ENCODE assay signal across 8 cellular contexts in the genomic region with DNA sequence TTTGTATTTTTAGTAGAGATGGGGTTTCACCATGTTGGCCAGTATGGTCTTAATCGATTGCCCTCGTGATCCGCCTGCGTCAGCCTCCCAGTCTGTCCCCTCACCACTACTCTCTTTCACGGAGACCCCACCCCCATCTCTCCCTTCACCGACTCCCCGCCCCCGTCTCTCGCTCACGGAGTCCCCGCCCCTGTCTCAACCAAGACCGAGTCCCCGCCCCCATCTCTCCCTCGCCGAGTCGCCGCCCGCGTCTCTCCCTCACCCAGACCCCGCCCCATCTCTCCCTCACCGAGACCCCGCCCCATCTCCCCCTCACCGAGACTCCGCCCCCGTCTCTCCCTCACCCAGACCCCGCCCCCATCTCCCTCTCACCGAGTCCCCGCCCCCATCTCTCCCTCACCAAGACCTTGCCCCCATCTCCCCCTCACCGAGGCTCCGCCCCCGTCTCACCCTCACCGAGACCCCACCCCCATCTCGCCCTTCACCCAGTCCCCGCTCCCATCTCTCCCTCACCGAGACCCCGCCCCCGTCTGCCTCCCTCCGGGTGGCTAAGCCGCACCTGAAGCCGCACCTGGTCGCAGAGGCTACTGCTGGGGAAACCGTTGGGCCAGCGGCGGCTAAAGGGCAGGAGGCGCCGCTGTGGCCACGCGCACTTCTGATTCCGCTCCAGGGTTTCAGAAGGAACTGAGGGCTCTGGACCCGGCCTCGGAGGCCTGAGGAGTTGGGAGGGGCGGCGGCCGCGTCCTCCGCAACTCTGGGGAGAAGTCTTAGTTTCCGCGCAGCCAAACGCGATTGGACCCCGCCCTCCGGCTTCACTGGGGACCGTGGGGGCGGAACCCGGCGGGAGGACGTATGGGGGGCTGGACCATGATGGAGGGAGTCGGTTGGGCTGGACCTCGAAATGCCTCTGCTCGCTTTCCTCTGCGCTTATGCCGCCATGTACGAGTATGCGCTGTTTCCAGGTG. TPM values are rescaled to one million over a fixed set of nuclear protein-coding genes. Genes with fewer than 3 reads are reported as not detected.
DNase-seq lines count a peak whose midpoint lies in the region; ATAC-seq, FAIRE-seq and TF ChIP-seq lines count a peak whose summit lies in the region.

No MANE protein-coding gene starts in this region.

- H3K27ac ChIP-seq in HepG2 (ENCODE audit: extremely low read length, insufficient read depth, low read length) = peak overlapping the region; percentile 98

- H3K27me3 ChIP-seq in HepG2 (ENCODE audit: control insufficient read depth in 1 of 2, insufficient read depth in 2 of 2, low read length in 2 of 2) = no peaks in the 10 kb centered on the region

- peak; percentile 30 for FAIRE-seq in HepG2 (lab: Jason Lieb, UNC)

- peak; percentile 44 for TF ChIP-seq RAD21 in HepG2 (CRISPR knock-in tag; IDR thresholded peaks at IDR 0.05)

- WGBS in HepG2 (ENCODE audit: low lambda C conversion rate) = 3% methylated on average over 52 of the region's 74 CpGs

- ATAC-seq in GM19035 (IDR thresholded peaks at IDR 0.05; ENCODE audit: unreplicated experiment) (peak; percentile 70), HG03378 (IDR thresholded peaks at IDR 0.05; ENCODE audit: unreplicated experiment) (peak; percentile 58), HepG2 (peak; percentile 83)

- H2AFZ ChIP-seq in HepG2 (ENCODE audit: low read length) = no peak overlapping the region

- TF ChIP-seq POLR2A in HepG2 (IDR thresholded peaks at IDR 0.05; ENCODE audit: insufficient read depth in 1 of 2, low read depth in 2 of 2, low read length in 2 of 2) = peak; percentile 54 to 85

- H3K4me1 ChIP-seq in HepG2 (ENCODE audit: insufficient read depth, low read length) = peaks cover 36% of the 10 kb centered on the region

- no peaks in the 10 kb centered on the region for H3K9me3 ChIP-seq in HepG2 (ENCODE audit: low read length)

- intact Hi-C loops in HepG2 (cut with micrococcal nuclease; ENCODE audit: unreplicated experiment) = loop anchor here (2.0 kb wide), 3 partner anchors 17 to 111 kb away; partner anchors contain the start of genes FBXL12, ZNF562 and ZNF846

- TF ChIP-seq EP300 in HepG2 (IDR thresholded peaks at IDR 0.05; ENCODE audit: low read depth in 2 of 2, low read length in 2 of 2) (no peak), HepG2 (CRISPR knock-in tag; IDR thresholded peaks at IDR 0.05; ENCODE audit: borderline replicate concordance) (no peak)

- POLR2A ChIA-PET in HepG2 (lab: Yijun Ruan, JAX) = interaction anchor here (1.0 kb wide), 1 partner anchor 17 kb away, joined by 7 read pairs; the partner anchor contains the start of gene ZNF846

- H4K20me1 ChIP-seq in HepG2 (ENCODE audit: insufficient read depth, low read length) = no peaks in the 10 kb centered on the region

- H3K36me3 ChIP-seq in HepG2 (replicated peaks in 1 of 2; ENCODE audit: control insufficient read depth in 1 of 2, insufficient read depth in 2 of 2, low read length in 2 of 2) = no peaks in the 10 kb centered on the region

- peak overlapping the region; percentile 90 for H3K4me3 ChIP-seq in AG09309 (ENCODE audit: control insufficient read depth, low read depth, low read length)
- H3K4me3 ChIP-seq in HepG2 (replicated peaks in 1 of 3; ENCODE audit: insufficient read depth in 1 of 3, low read depth in 2 of 3, low read length in 3 of 3) = peak overlapping the region; percentile 74 to 90 (median 80)

- in situ Hi-C loops in HepG2 (cut with HindIII; ENCODE audit: extremely low pct_ligation_motif_present, low pct_unique_long_range_greater_than_20kb) = loop anchor here (25.0 kb wide), 1 partner anchor 648 kb away; the partner anchor contains the start of genes OR7G3 and ZNF317

- CTCF ChIA-PET in HepG2 (lab: Yijun Ruan, JAX; ENCODE audit: low intra/inter-chr PET ratio, low total read pairs) = no interaction called here

- H3K4me2 ChIP-seq in HepG2 (ENCODE audit: low read depth, low read length) = peak overlapping the region; percentile 84

- BruUV-seq in HepG2 (replicated peaks; lab: Mats Ljungman, UMichigan) = TSS peak; percentile 88

- DNase-seq in AG09309 (ENCODE audit: low read depth) (peak; percentile 67), NCI-H526 treated with DMSO at 0.1 percent for 48 hours (lab: John Stamatoyannopoulos, UW) (peak; percentile 84), dermis blood vessel endothelial cell (peak; percentile 97), HepG2 (ENCODE audit: low spot score) (peak; percentile 90)
- peak; percentile 99 for DNase-seq in activated CD4-positive, alpha-beta T cell treated with anti-CD3 and anti-CD28 coated beads, Interleukin-2, amount 50 U/mL, for 4 hours
- peak; percentile 96 to 97 for DNase-seq in stimulated activated CD4-positive, alpha-beta T cell treated with anti-CD3 and anti-CD28 coated beads, Interleukin-2, amount 100 ng/mL, for 48 hours

- peak overlapping the region; percentile 85 for H3K9ac ChIP-seq in HepG2 (ENCODE audit: insufficient read depth, low read depth, low read length)

- no peak for TF ChIP-seq CTCF in AG09309 (IDR thresholded peaks at IDR 0.05; ENCODE audit: control insufficient read depth, insufficient read depth, low read depth, low read length, missing control alignments)
- 0 out of 2 replicates have a peak, but pooled peaks have one; percentile 17 for TF ChIP-seq CTCF in HepG2 (CRISPR knock-in tag; IDR thresholded peaks at IDR 0.05)

- H3K79me2 ChIP-seq in HepG2 (ENCODE audit: insufficient read depth, low read length) = no peaks in the 10 kb centered on the region

RNA-seq across cellular contexts. Expression of gene ZNF846, which starts 17.1 kb away (rescaled TPM):
- total RNA-seq in dermis blood vessel endothelial cell (4.9 and 9.2 TPM in 2 replicates), HepG2 (2016; rRNA removed; fragmentation: Illumina TruSeq; extraction: Trizol) (3.7 and 5.4 TPM in 2 replicates)
- 1.6 and 2.6 TPM in 2 replicates for total RNA-seq in HepG2 (2016; cell fraction: cytosol; rRNA removed; fragmentation: Illumina TruSeq; extraction: Trizol; ENCODE audit: low read depth)
- total RNA-seq in HepG2 (2016; cell fraction: insoluble cytoplasmic fraction; rRNA removed; fragmentation: Illumina TruSeq; extraction: Trizol) = 4.3 and 4.7 TPM in 2 replicates
- total RNA-seq in HepG2 (2016; cell fraction: membrane; rRNA removed; fragmentation: Illumina TruSeq; extraction: Trizol) = 2.1 and 3.0 TPM in 2 replicates
- total RNA-seq in HepG2 (2016; cell fraction: nucleus; rRNA removed; fragmentation: Illumina TruSeq; extraction: Trizol) = 8.0 and 9.0 TPM in 2 replicates
- 4.7 and 4.8 TPM in 2 replicates for polyA plus RNA-seq in HepG2 (2011; rRNA removed)
- 1.6 and 2.3 TPM in 2 replicates for polyA plus RNA-seq in HepG2 (2011; cell fraction: cytosol; rRNA removed)
- 5.1 and 8.8 TPM in 2 replicates for polyA plus RNA-seq in HepG2 (2011; cell fraction: nucleus; rRNA removed)
- polyA plus RNA-seq in HepG2 (2012) = 3.5 and 3.9 TPM in 2 replicates
- 1.2 and 1.7 TPM in 2 replicates for polyA plus RNA-seq in HepG2 (2016; cell fraction: cytosol; fragmentation: Illumina TruSeq; extraction: Trizol; ENCODE audit: low read depth)
- 2.1 and 2.2 TPM in 2 replicates for polyA plus RNA-seq in HepG2 (2016; cell fraction: insoluble cytoplasmic fraction; fragmentation: Illumina TruSeq; extraction: Trizol; ENCODE audit: low read depth)
- 1.3 and 1.4 TPM in 2 replicates for polyA plus RNA-seq in HepG2 (2016; cell fraction: membrane; fragmentation: Illumina TruSeq; extraction: Trizol; ENCODE audit: low read depth)
- 13.0 and 15.2 TPM in 2 replicates for polyA plus RNA-seq in HepG2 (2016; cell fraction: nucleus; fragmentation: Illumina TruSeq; extraction: Trizol; ENCODE audit: insufficient read depth, low read depth)
- polyA minus RNA-seq in HepG2 (2011; rRNA and poly(A)+ RNA removed; ENCODE audit: low replicate concordance) = 3.4 TPM in 1 of 2 replicates, not detected in the other
- 0.79 and 0.97 TPM in 2 replicates for polyA minus RNA-seq in HepG2 (2011; cell fraction: cytosol; rRNA and poly(A)+ RNA removed)
- polyA minus RNA-seq in HepG2 (2011; cell fraction: nucleus; rRNA and poly(A)+ RNA removed) = 19.5 and 21.5 TPM in 2 replicates

RNA-seq across cellular contexts. Expression of gene FBXL12, which starts 33.2 kb away (rescaled TPM):
- total RNA-seq in dermis blood vessel endothelial cell = 15.1 and 16.1 TPM in 2 replicates
- total RNA-seq in HepG2 (2016; rRNA removed; fragmentation: Illumina TruSeq; extraction: Trizol) = 19.0 and 20.4 TPM in 2 replicates
- 6.1 and 6.2 TPM in 2 replicates for total RNA-seq in HepG2 (2016; cell fraction: cytosol; rRNA removed; fragmentation: Illumina TruSeq; extraction: Trizol; ENCODE audit: low read depth)
- 15.4 and 21.7 TPM in 2 replicates for total RNA-seq in HepG2 (2016; cell fraction: insoluble cytoplasmic fraction; rRNA removed; fragmentation: Illumina TruSeq; extraction: Trizol)
- total RNA-seq in HepG2 (2016; cell fraction: membrane; rRNA removed; fragmentation: Illumina TruSeq; extraction: Trizol) = 9.7 and 12.3 TPM in 2 replicates
- 18.7 and 20.1 TPM in 2 replicates for total RNA-seq in HepG2 (2016; cell fraction: nucleus; rRNA removed; fragmentation: Illumina TruSeq; extraction: Trizol)
- 23.1 and 30.1 TPM in 2 replicates for polyA plus RNA-seq in HepG2 (2011; rRNA removed)
- 15.4 and 23.3 TPM in 2 replicates for polyA plus RNA-seq in HepG2 (2011; cell fraction: cytosol; rRNA removed)
- polyA plus RNA-seq in HepG2 (2011; cell fraction: nucleus; rRNA removed) = 56.0 and 59.0 TPM in 2 replicates
- 17.5 and 22.5 TPM in 2 replicates for polyA plus RNA-seq in HepG2 (2012)
- polyA plus RNA-seq in HepG2 (2016; cell fraction: cytosol; fragmentation: Illumina TruSeq; extraction: Trizol; ENCODE audit: low read depth) = 2.6 and 3.8 TPM in 2 replicates
- polyA plus RNA-seq in HepG2 (2016; cell fraction: insoluble cytoplasmic fraction; fragmentation: Illumina TruSeq; extraction: Trizol; ENCODE audit: low read depth) = 21.5 and 27.0 TPM in 2 replicates
- polyA plus RNA-seq in HepG2 (2016; cell fraction: membrane; fragmentation: Illumina TruSeq; extraction: Trizol; ENCODE audit: low read depth) = 7.6 and 8.6 TPM in 2 replicates
- 35.6 and 40.1 TPM in 2 replicates for polyA plus RNA-seq in HepG2 (2016; cell fraction: nucleus; fragmentation: Illumina TruSeq; extraction: Trizol; ENCODE audit: insufficient read depth, low read depth)
- 9.7 and 38.5 TPM in 2 replicates for polyA minus RNA-seq in HepG2 (2011; rRNA and poly(A)+ RNA removed; ENCODE audit: low replicate concordance)
- 10.0 and 11.3 TPM in 2 replicates for polyA minus RNA-seq in HepG2 (2011; cell fraction: cytosol; rRNA and poly(A)+ RNA removed)
- polyA minus RNA-seq in HepG2 (2011; cell fraction: nucleus; rRNA and poly(A)+ RNA removed) = 25.1 and 28.3 TPM in 2 replicates

RNA-seq across cellular contexts. Expression of gene UBL5, which starts 42.1 kb away (rescaled TPM):
- total RNA-seq in dermis blood vessel endothelial cell (116 and 361 TPM in 2 replicates), HepG2 (2016; rRNA removed; fragmentation: Illumina TruSeq; extraction: Trizol) (373 and 382 TPM in 2 replicates)
- total RNA-seq in HepG2 (2016; cell fraction: cytosol; rRNA removed; fragmentation: Illumina TruSeq; extraction: Trizol; ENCODE audit: low read depth) = 139 and 172 TPM in 2 replicates
- 375 and 403 TPM in 2 replicates for total RNA-seq in HepG2 (2016; cell fraction: insoluble cytoplasmic fraction; rRNA removed; fragmentation: Illumina TruSeq; extraction: Trizol)
- 186 and 246 TPM in 2 replicates for total RNA-seq in HepG2 (2016; cell fraction: membrane; rRNA removed; fragmentation: Illumina TruSeq; extraction: Trizol)
- 155 and 174 TPM in 2 replicates for total RNA-seq in HepG2 (2016; cell fraction: nucleus; rRNA removed; fragmentation: Illumina TruSeq; extraction: Trizol)
- 427 and 487 TPM in 2 replicates for polyA plus RNA-seq in HepG2 (2011; rRNA removed)
- 507 and 557 TPM in 2 replicates for polyA plus RNA-seq in HepG2 (2011; cell fraction: cytosol; rRNA removed)
- polyA plus RNA-seq in HepG2 (2011; cell fraction: nucleus; rRNA removed) = 178 and 205 TPM in 2 replicates
- polyA plus RNA-seq in HepG2 (2012) = 308 and 326 TPM in 2 replicates
- polyA plus RNA-seq in HepG2 (2016; cell fraction: cytosol; fragmentation: Illumina TruSeq; extraction: Trizol; ENCODE audit: low read depth) = 140 and 221 TPM in 2 replicates
- 360 and 409 TPM in 2 replicates for polyA plus RNA-seq in HepG2 (2016; cell fraction: insoluble cytoplasmic fraction; fragmentation: Illumina TruSeq; extraction: Trizol; ENCODE audit: low read depth)
- polyA plus RNA-seq in HepG2 (2016; cell fraction: membrane; fragmentation: Illumina TruSeq; extraction: Trizol; ENCODE audit: low read depth) = 156 and 243 TPM in 2 replicates
- 294 and 307 TPM in 2 replicates for polyA plus RNA-seq in HepG2 (2016; cell fraction: nucleus; fragmentation: Illumina TruSeq; extraction: Trizol; ENCODE audit: insufficient read depth, low read depth)
- polyA minus RNA-seq in HepG2 (2011; rRNA and poly(A)+ RNA removed; ENCODE audit: low replicate concordance) = 47.1 and 96.5 TPM in 2 replicates
- 33.3 and 39.4 TPM in 2 replicates for polyA minus RNA-seq in HepG2 (2011; cell fraction: cytosol; rRNA and poly(A)+ RNA removed)
- polyA minus RNA-seq in HepG2 (2011; cell fraction: nucleus; rRNA and poly(A)+ RNA removed) = 21.3 and 28.2 TPM in 2 replicates

RNA-seq across cellular contexts. Expression of gene PIN1, which starts 49.5 kb away (rescaled TPM):
- total RNA-seq in dermis blood vessel endothelial cell (99.4 and 127 TPM in 2 replicates), HepG2 (2016; rRNA removed; fragmentation: Illumina TruSeq; extraction: Trizol) (67.3 and 72.0 TPM in 2 replicates)
- 25.2 and 25.3 TPM in 2 replicates for total RNA-seq in HepG2 (2016; cell fraction: cytosol; rRNA removed; fragmentation: Illumina TruSeq; extraction: Trizol; ENCODE audit: low read depth)
- 65.2 and 75.0 TPM in 2 replicates for total RNA-seq in HepG2 (2016; cell fraction: insoluble cytoplasmic fraction; rRNA removed; fragmentation: Illumina TruSeq; extraction: Trizol)
- total RNA-seq in HepG2 (2016; cell fraction: membrane; rRNA removed; fragmentation: Illumina TruSeq; extraction: Trizol) = 37.0 and 38.0 TPM in 2 replicates
- total RNA-seq in HepG2 (2016; cell fraction: nucleus; rRNA removed; fragmentation: Illumina TruSeq; extraction: Trizol) = 27.3 and 31.0 TPM in 2 replicates
- 31.9 and 43.2 TPM in 2 replicates for polyA plus RNA-seq in HepG2 (2011; rRNA removed)
- polyA plus RNA-seq in HepG2 (2011; cell fraction: cytosol; rRNA removed) = 39.4 and 64.9 TPM in 2 replicates
- 44.7 and 53.7 TPM in 2 replicates for polyA plus RNA-seq in HepG2 (2011; cell fraction: nucleus; rRNA removed)
- polyA plus RNA-seq in HepG2 (2012) = 19.6 and 20.3 TPM in 2 replicates
- polyA plus RNA-seq in HepG2 (2016; cell fraction: cytosol; fragmentation: Illumina TruSeq; extraction: Trizol; ENCODE audit: low read depth) = 20.1 and 20.5 TPM in 2 replicates
- polyA plus RNA-seq in HepG2 (2016; cell fraction: insoluble cytoplasmic fraction; fragmentation: Illumina TruSeq; extraction: Trizol; ENCODE audit: low read depth) = 61.0 and 62.9 TPM in 2 replicates
- polyA plus RNA-seq in HepG2 (2016; cell fraction: membrane; fragmentation: Illumina TruSeq; extraction: Trizol; ENCODE audit: low read depth) = 30.3 TPM in 2 replicates
- polyA plus RNA-seq in HepG2 (2016; cell fraction: nucleus; fragmentation: Illumina TruSeq; extraction: Trizol; ENCODE audit: insufficient read depth, low read depth) = 55.0 and 61.1 TPM in 2 replicates
- polyA minus RNA-seq in HepG2 (2011; rRNA and poly(A)+ RNA removed; ENCODE audit: low replicate concordance) = 15.9 and 27.0 TPM in 2 replicates
- 10.9 and 16.1 TPM in 2 replicates for polyA minus RNA-seq in HepG2 (2011; cell fraction: cytosol; rRNA and poly(A)+ RNA removed)
- 6.3 and 7.9 TPM in 2 replicates for polyA minus RNA-seq in HepG2 (2011; cell fraction: nucleus; rRNA and poly(A)+ RNA removed)

Comparison
In these comparisons a context has a peak if more than half of its experiments do, and no peak if none do; other contexts are left out.
1. Peak in every context shown above with its lines: DNase-seq, ATAC-seq, H3K4me3 ChIP-seq and H3K27ac ChIP-seq.